ENCODE assay signal across 25 cellular contexts in the genomic region with DNA sequence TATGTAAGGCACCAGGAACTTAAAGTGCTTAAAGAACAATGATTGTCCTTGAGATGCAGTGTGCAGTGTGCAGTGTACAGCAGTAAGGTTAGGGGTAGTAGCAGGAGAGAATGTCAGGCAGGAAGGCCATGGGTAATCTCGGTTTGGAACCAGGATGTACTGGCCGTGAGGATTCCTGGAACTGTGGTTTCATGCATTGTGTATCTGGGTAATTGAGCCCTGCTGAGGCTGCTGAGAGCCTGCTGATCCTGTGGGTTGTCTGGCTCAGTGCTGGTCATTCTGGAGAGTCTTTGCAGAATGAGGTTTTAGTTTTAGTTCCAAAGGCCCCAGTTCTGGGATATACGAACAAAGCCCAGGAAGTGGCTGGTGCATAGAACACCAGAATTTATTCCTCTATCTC.
"Had no signal": no experiment of that assay in that cellular context is flagged by ENCODE, and none has a peak within 500 bp of the region (broad histone marks: within the 10 kb centered on the region; RNA-seq: fewer than 3 reads in every experiment).

No MANE protein-coding gene starts in this region.

- H3K27ac ChIP-seq: esophagus squamous epithelium, heart right ventricle, left lung, neutrophil, skin epidermis, uterus had no signal

- H3K27me3 ChIP-seq: esophagus squamous epithelium, heart right ventricle, left lung, neutrophil, uterus had no signal

- H3K4me3 ChIP-seq: esophagus squamous epithelium, heart right ventricle, left lung, lung, mucosa of descending colon, skin epidermis, uterus had no signal

- FAIRE-seq: bronchial epithelial cell, islet of Langerhans had no signal

- DNase-seq: activated CD4-positive, alpha-beta T cell treated with anti-CD3 and anti-CD28 coated beads for 4 hours; activated CD4-positive, alpha-beta T cell treated with anti-CD3 and anti-CD28 coated beads, Interleukin-2, amount 50 U/mL, for 4 hours; activated CD4-positive, CD25-positive, alpha-beta regulatory T cell; activated effector memory CD4-positive, alpha-beta T cell treated with Interleukin-2 at 50 U/mL for 16 hours; activated naive CD4-positive, alpha-beta T cell treated with Interleukin-2 at 50 U/mL for 16 hours; activated T-cell treated with anti-CD3 and anti-CD28 coated beads for 4 hours; anterior cingulate cortex; endodermal cell; esophagus squamous epithelium; foreskin melanocyte; heart right ventricle; left lung; mesendoderm; mucosa of descending colon; stimulated activated CD4-positive, alpha-beta T cell treated with anti-CD3 and anti-CD28 coated beads, Interleukin-4, amount 100 ng/mL, for 24 hours; stimulated activated naive CD8-positive, alpha-beta T cell treated with anti-CD3 and anti-CD28 coated beads, Interleukin-15, amount 100 ng/mL, for 72 hours; substantia nigra; uterus had no signal

- H3K36me3 ChIP-seq: neutrophil, uterus had no signal

- ATAC-seq: heart right ventricle; left lung; mucosa of descending colon; sciatic nerve; stimulated activated effector memory CD8-positive, alpha-beta T cell treated with anti-CD3 and anti-CD28 coated beads, Interleukin-12 subunit alpha, Interleukin-12 subunit beta, amount 100 ng/mL, for 72 hours; stimulated activated naive CD8-positive, alpha-beta T cell treated with anti-CD3 and anti-CD28 coated beads, Interleukin-15, amount 100 ng/mL, for 72 hours had no signal

- H3K4me1 ChIP-seq: esophagus squamous epithelium, heart right ventricle, left lung, uterus had no signal
